Comparison of ENCODE assay signal across 21 cellular contexts in genomic region chrX:96929036-96929435, GRCh38. TPM values are rescaled to one million over a fixed set of nuclear protein-coding genes. Genes with fewer than 3 reads are reported as not detected.
A peak's percentile ranks its signal among the peaks of the same experiment; 100 is the strongest.
DNase-seq lines count a peak whose midpoint lies in the region; ATAC-seq and TF ChIP-seq lines count a peak whose summit lies in the region.
"Had no signal": no experiment of that assay in that cellular context is flagged by ENCODE, and none has a peak within 500 bp of the region (broad histone marks: within the 10 kb centered on the region; RNA-seq: fewer than 3 reads in every experiment).

No MANE protein-coding gene starts in this region.

- TF ChIP-seq CTCF in mammary epithelial cell (conservative IDR thresholded peaks at IDR 0.05 in 1 of 2, IDR thresholded peaks at IDR 0.05 in 1 of 2; ENCODE audit: extremely low read depth in 1 of 2, insufficient read depth in 1 of 2, low read depth in 1 of 2, low read length in 2 of 2) (no peak), breast epithelium (IDR thresholded peaks at IDR 0.05) (no peak), epithelial cell of esophagus (IDR thresholded peaks at IDR 0.05; ENCODE audit: insufficient read depth, low read depth, low read length, missing control alignments) (no peak)

- CTCF ChIA-PET in mammary epithelial cell (lab: Charles Lee; ENCODE audit: low non-redundant PET), result no interaction called here

- H3K9me3 ChIP-seq in mammary epithelial cell (replicated peaks; ENCODE audit: insufficient read depth, low read length) (no peaks in the 10 kb centered on the region), breast epithelium (no peaks in the 10 kb centered on the region)
- H3K9me3 ChIP-seq: SJCRH30 had no signal

- H3K4me2 ChIP-seq in mammary epithelial cell (ENCODE audit: insufficient read depth, low read depth, low read length), result peak overlapping the region; percentile 5

- H3K27me3 ChIP-seq in mammary epithelial cell (ENCODE audit: insufficient read depth, low read length) (peaks cover 2% of the 10 kb centered on the region), breast epithelium (peaks cover 0 to 7% of the 10 kb centered on the region in 2 donors)
- H3K27me3 ChIP-seq: SJCRH30 had no signal

- peak overlapping the region; percentile 29 for H3K27ac ChIP-seq in mammary epithelial cell (ENCODE audit: insufficient read depth, low read depth, low read length)
- no peak overlapping the region for H3K27ac ChIP-seq in breast epithelium
- H3K27ac ChIP-seq: C4-2B, SJCRH30 had no signal

- dilution Hi-C loops in mammary epithelial cell (cut with HindIII; ENCODE audit: low sequenced_read_pairs), result no loop called here

- no peak for TF ChIP-seq POLR2A in breast epithelium (IDR thresholded peaks at IDR 0.05)

- H3K9ac ChIP-seq in mammary epithelial cell (ENCODE audit: insufficient read depth, low read length), result no peak overlapping the region

- DNase-seq in mammary epithelial cell (peak; percentile 23), breast epithelium (ENCODE audit: low spot score in 2 of 2) (no peak), NCI-H446 (lab: John Stamatoyannopoulos, UW) (peak; percentile 51 to 75), epithelial cell of esophagus (ENCODE audit: low read depth) (peak; percentile 64), putamen (ENCODE audit: low spot score) (no peak)
- no peak for DNase-seq in effector CD8-positive, alpha-beta T cell (lab: John Stamatoyannopoulos, UW)
- DNase-seq: Calu3; CD8-positive, alpha-beta memory T cell; DMS53; Karpas-422; MV-4-11; NCI-H1417 treated with DMSO at 0.1 percent for 48 hours; NCI-H1930; NCI-H774; NK-92 treated with Interleukin-12 subunit alpha and Interleukin-12 subunit beta, amount 100 ng/mL, for 24 hours; SJCRH30; T-cell had no signal

- intact Hi-C loops in mammary epithelial cell (cut with micrococcal nuclease) (no loop called here), breast epithelium (cut with DNase I; ENCODE audit: low total_unique reads) (no loop called here)

- no peak overlapping the region for H2AFZ ChIP-seq in mammary epithelial cell (ENCODE audit: low read depth, low read length)

- ATAC-seq in GM21423 (IDR thresholded peaks at IDR 0.05; ENCODE audit: unreplicated experiment), result no peak
- ATAC-seq: Panc1, T-cell had no signal

- no TSS peak for BruUV-seq in mammary epithelial cell (replicated peaks; lab: Mats Ljungman, UMichigan)

- in situ Hi-C loops in mammary epithelial cell (cut with MboI; ENCODE audit: low sequenced_read_pairs in 2 of 2), result no loop called here

- no peaks in the 10 kb centered on the region for H3K79me2 ChIP-seq in mammary epithelial cell (ENCODE audit: insufficient read depth, low read length)

- H3K4me1 ChIP-seq in mammary epithelial cell (ENCODE audit: insufficient read depth, low read length) (no peaks in the 10 kb centered on the region), breast epithelium (no peaks in the 10 kb centered on the region)
- H3K4me1 ChIP-seq: SJCRH30 had no signal

- no peaks in the 10 kb centered on the region for H4K20me1 ChIP-seq in mammary epithelial cell (ENCODE audit: insufficient read depth, low read length)

- H3K36me3 ChIP-seq in mammary epithelial cell (ENCODE audit: insufficient read depth, low read length), result peaks cover 1% of the 10 kb centered on the region
- no peaks in the 10 kb centered on the region for H3K36me3 ChIP-seq in breast epithelium
- H3K36me3 ChIP-seq: SJCRH30 had no signal

- H3K4me3 ChIP-seq in mammary epithelial cell (replicated peaks in 1 of 3; ENCODE audit: insufficient read depth in 1 of 3, low read depth in 2 of 3, low read length in 3 of 3), result no peak overlapping the region
- H3K4me3 ChIP-seq in breast epithelium, result no peak overlapping the region
- no peak overlapping the region for H3K4me3 ChIP-seq in epithelial cell of esophagus (ENCODE audit: low read length)
- H3K4me3 ChIP-seq: SJCRH30 had no signal

RNA-seq across cellular contexts. Expression of gene RPA4, which starts 45.3 kb away (rescaled TPM):
- total RNA-seq in mammary epithelial cell, result under 1 TPM; 0.56 to 0.83 TPM
- polyA plus RNA-seq in mammary epithelial cell, result 0.08 TPM
- polyA minus RNA-seq in mammary epithelial cell, result not detected
- 1 to 10 TPM; 2.3 to 4.6 (median 4.3) TPM for total RNA-seq in breast epithelium
- total RNA-seq: M059J had no signal
- polyA plus RNA-seq: CD8-positive, alpha-beta memory T cell had no signal

Comparison
In these comparisons a context has a peak if more than half of its experiments do, and no peak if none do; other contexts are left out.
1. DNase-seq: peak in mammary epithelial cell (single experiment), NCI-H446 (2 of 2) and epithelial cell of esophagus (single experiment); none in breast epithelium (0 of 2), effector CD8-positive, alpha-beta T cell (single experiment) and putamen (single experiment).